Comparison of ENCODE assay signal across 17 cellular contexts in genomic region chr11:106305458-106305857, GRCh38.
"Had no signal": no experiment of that assay in that cellular context is flagged by ENCODE, and none has a peak within 500 bp of the region (broad histone marks: within the 10 kb centered on the region; RNA-seq: fewer than 3 reads in every experiment).

No MANE protein-coding gene starts in this region.

- H3K4me1 Mint-ChIP-seq: activated CD4-positive, alpha-beta T cell treated with anti-CD3 and anti-CD28 coated beads for 36 hours; activated T-helper 17 cell treated with anti-CD3 and anti-CD28 coated beads, Interleukin-2, amount 50 U/mL, for 72 hours; natural killer cell had no signal

- ATAC-seq: activated CD4-positive, alpha-beta T cell treated with anti-CD3 and anti-CD28 coated beads for 36 hours; activated naive CD4-positive, alpha-beta T cell treated with anti-CD3 and anti-CD28 coated beads, Interleukin-2, amount 50 U/mL, for 72 hours; activated T-helper 17 cell treated with anti-CD3 and anti-CD28 coated beads, Interleukin-2, amount 50 U/mL, for 72 hours; effector memory CD8-positive, alpha-beta T cell; natural killer cell had no signal

- H3K27me3 Mint-ChIP-seq: activated T-cell treated with anti-CD3 and anti-CD28 coated beads, Interleukin-2, amount 50 U/mL, for 24 hours; effector memory CD8-positive, alpha-beta T cell; stimulated activated naive CD8-positive, alpha-beta T cell treated with anti-CD3 and anti-CD28 coated beads, Interleukin-15, Interleukin-2, amounts not matched to agents 100 ng/mL and 50 ng/mL, for 24 hours had no signal

- H3K4me3 Mint-ChIP-seq: activated CD4-positive, alpha-beta T cell treated with anti-CD3 and anti-CD28 coated beads for 36 hours; activated T-cell treated with anti-CD3 and anti-CD28 coated beads, Interleukin-2, amount 50 U/mL, for 24 hours; activated T-helper 17 cell treated with anti-CD3 and anti-CD28 coated beads, Interleukin-2, amount 50 U/mL, for 72 hours; effector memory CD8-positive, alpha-beta T cell; natural killer cell; stimulated activated naive CD8-positive, alpha-beta T cell treated with anti-CD3 and anti-CD28 coated beads, Interleukin-15, Interleukin-2, amounts not matched to agents 100 ng/mL and 50 ng/mL, for 24 hours had no signal

- DNase-seq: activated CD4-positive, alpha-beta T cell treated with anti-CD3 and anti-CD28 coated beads for 36 hours; activated CD4-positive, alpha-beta T cell treated with anti-CD3 and anti-CD28 coated beads, Interleukin-2, amount 50 U/mL, for 4 hours; activated CD8-positive, alpha-beta memory T cell treated with anti-CD3 and anti-CD28 coated beads for 24 hours; activated CD8-positive, alpha-beta memory T cell treated with anti-CD3 and anti-CD28 coated beads, Interleukin-2, amount 50 U/mL, for 4 hours; activated T-cell treated with anti-CD3 and anti-CD28 coated beads, Interleukin-2, amount 50 U/mL, for 24 hours; colonic mucosa; dorsolateral prefrontal cortex; effector memory CD8-positive, alpha-beta T cell; kidney; midbrain; natural killer cell; stimulated activated CD4-positive, alpha-beta T cell treated with anti-CD3 and anti-CD28 coated beads, Interleukin-4, amount 100 ng/mL, for 24 hours; substantia nigra; T-helper 9 cell had no signal

- H3K27ac Mint-ChIP-seq: activated CD4-positive, alpha-beta T cell treated with anti-CD3 and anti-CD28 coated beads for 36 hours; activated naive CD4-positive, alpha-beta T cell treated with anti-CD3 and anti-CD28 coated beads, Interleukin-2, amount 50 U/mL, for 72 hours; activated T-cell treated with anti-CD3 and anti-CD28 coated beads, Interleukin-2, amount 50 U/mL, for 24 hours; activated T-helper 17 cell treated with anti-CD3 and anti-CD28 coated beads, Interleukin-2, amount 50 U/mL, for 72 hours; natural killer cell; stimulated activated naive CD8-positive, alpha-beta T cell treated with anti-CD3 and anti-CD28 coated beads, Interleukin-15, Interleukin-2, amounts not matched to agents 100 ng/mL and 50 ng/mL, for 24 hours had no signal
